Comparison of ENCODE assay signal across 34 cellular contexts in the genomic region with DNA sequence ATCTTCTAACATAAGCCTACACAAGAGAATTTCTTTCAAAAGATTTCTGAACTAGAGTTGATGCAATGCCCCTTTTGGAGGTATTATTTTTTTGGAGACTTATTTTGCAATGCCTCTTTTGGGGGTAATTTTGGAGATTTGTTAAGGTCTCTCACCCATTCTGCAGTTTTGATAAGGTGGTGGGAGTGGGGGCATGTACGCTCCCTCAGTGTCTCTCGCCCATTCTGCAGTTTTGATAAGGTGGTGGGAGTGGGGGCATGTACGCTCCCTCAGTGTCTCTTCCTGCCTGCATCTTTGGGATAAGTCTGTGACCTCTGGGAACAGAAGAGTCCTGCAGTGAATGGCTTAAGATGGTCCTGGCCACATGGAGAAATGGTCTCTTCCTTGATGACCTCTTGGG.
"Had no signal": no experiment of that assay in that cellular context is flagged by ENCODE, and none has a peak within 500 bp of the region (broad histone marks: within the 10 kb centered on the region; RNA-seq: fewer than 3 reads in every experiment).

No MANE protein-coding gene starts in this region.

- DNase-seq: activated effector memory CD4-positive, alpha-beta T cell treated with anti-CD3 and anti-CD28 coated beads, Interleukin-2, amount 50 U/mL, for 16 hours; activated effector memory CD4-positive, alpha-beta T cell treated with Interleukin-2 at 50 U/mL for 16 hours; activated gamma-delta T cell; activated gamma-delta T cell treated with Interleukin-2 at 50 U/mL for 16 hours; activated naive CD4-positive, alpha-beta T cell; activated naive CD4-positive, alpha-beta T cell treated with anti-CD3 and anti-CD28 coated beads for 36 hours; activated naive CD4-positive, alpha-beta T cell treated with anti-CD3 and anti-CD28 coated beads, Interleukin-2, amount 10 ng/mL, durations not matched to agents 7 days and 5 days; activated naive CD4-positive, alpha-beta T cell treated with anti-CD3 and anti-CD28 coated beads, Interleukin-2, amount 50 U/mL, for 16 hours; activated naive CD4-positive, alpha-beta T cell treated with Interleukin-2 at 50 U/mL for 16 hours; activated naive CD8-positive, alpha-beta T cell treated with anti-CD3 and anti-CD28 coated beads for 36 hours; activated naive CD8-positive, alpha-beta T cell treated with anti-CD3 and anti-CD28 coated beads, Interleukin-2, amount 10 ng/mL, durations not matched to agents 7 days and 5 days; activated naive CD8-positive, alpha-beta T cell treated with anti-CD3 and anti-CD28 coated beads, Interleukin-2, amount 50 U/mL, for 24 hours; activated T-cell treated with anti-CD3 and anti-CD28 coated beads for 4 hours; activated T-cell treated with anti-CD3 and anti-CD28 coated beads, Interleukin-2, amount 50 U/mL, for 1 hour; activated T-cell treated with anti-CD3 and anti-CD28 coated beads, Interleukin-2, amount 50 U/mL, for 24 hours; activated T-cell treated with anti-CD3 and anti-CD28 coated beads, Interleukin-2, amount 50 U/mL, for 4 hours; activated T-cell treated with anti-CD3 and anti-CD28 coated beads, Interleukin-2, amount 50 U/mL, for 48 hours; activated T-cell treated with anti-CD3 and anti-CD28 coated beads, Interleukin-2, amount 50 U/mL, for 72 hours; adrenal gland; amniotic stem cell; amygdala; anterior cingulate cortex; aorta; body of pancreas; brain microvascular endothelial cell; caudate nucleus; central memory CD4-positive, alpha-beta T cell; cerebellar nuclear complex had no signal

- H3K4me1 ChIP-seq: adrenal gland, ascending aorta, body of pancreas, breast epithelium had no signal

- FAIRE-seq: astrocyte had no signal

- H3K4me3 ChIP-seq: adrenal gland, ascending aorta, body of pancreas, breast epithelium, cardiac muscle cell had no signal

- H3K27me3 ChIP-seq: adrenal gland, ascending aorta, body of pancreas, brain microvascular endothelial cell, breast epithelium, cardiac muscle cell had no signal

- ATAC-seq: activated naive CD4-positive, alpha-beta T cell treated with anti-CD3 and anti-CD28 coated beads, Interleukin-2, amount 50 U/mL, for 72 hours; activated naive CD8-positive, alpha-beta T cell treated with anti-CD3 and anti-CD28 coated beads, Interleukin-2, amount 50 U/mL, for 24 hours; activated T-cell treated with anti-CD3 and anti-CD28 coated beads, Interleukin-2, amount 50 U/mL, for 4 hours; activated T-cell treated with anti-CD3 and anti-CD28 coated beads, Interleukin-2, amount 50 U/mL, for 72 hours; activated T-helper 17 cell treated with anti-CD3 and anti-CD28 coated beads, Interleukin-2, amount 50 U/mL, for 72 hours; body of pancreas had no signal

- H3K36me3 ChIP-seq: adrenal gland, brain microvascular endothelial cell, breast epithelium had no signal

- H3K9me3 ChIP-seq: adrenal gland had no signal

- H3K27ac ChIP-seq: adrenal gland, ascending aorta, body of pancreas, brain microvascular endothelial cell, breast epithelium, cardiac muscle cell had no signal
